In the genomic region with DNA sequence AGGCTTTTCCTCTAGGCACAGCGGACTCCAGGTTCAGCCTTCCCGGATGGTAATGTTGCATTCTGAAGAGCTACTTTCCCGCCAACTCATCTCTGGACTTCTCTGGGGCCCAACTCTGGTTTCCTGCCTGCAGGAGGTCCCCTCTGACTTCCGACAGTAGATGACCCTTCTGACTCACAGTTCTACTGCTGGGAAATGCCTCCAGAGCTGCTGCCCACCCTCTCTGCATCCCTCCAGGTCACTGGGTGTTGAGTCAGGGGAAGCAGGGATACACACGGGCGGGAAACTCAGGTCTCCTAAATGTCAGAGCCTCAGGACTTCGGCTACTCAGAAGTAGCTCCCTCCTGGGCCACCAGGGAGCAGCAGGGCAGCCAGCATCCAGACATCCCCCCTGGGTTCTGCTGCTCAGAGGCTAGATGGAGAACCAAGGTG, we compare ENCODE assay signal across 9 cellular contexts. TPM values are rescaled to one million over a fixed set of nuclear protein-coding genes. Genes with fewer than 3 reads are reported as not detected.
A peak's percentile ranks its signal among the peaks of the same experiment; 100 is the strongest.
DNase-seq lines count a peak whose midpoint lies in the region; ATAC-seq and TF ChIP-seq lines count a peak whose summit lies in the region.
"Had no signal": no experiment of that assay in that cellular context is flagged by ENCODE, and none has a peak within 500 bp of the region (broad histone marks: within the 10 kb centered on the region; RNA-seq: fewer than 3 reads in every experiment).

No MANE protein-coding gene starts in this region.

- intact Hi-C loops in Calu3 (cut with micrococcal nuclease; ENCODE audit: unreplicated experiment), result no loop called here

- CTCF ChIA-PET in Calu3 (lab: Charles Lee), result interaction anchor here (0.8 to 2.3 kb wide), 4 partner anchors 9 to 53 kb away, joined by 4 to 7 read pairs (median 4); no protein-coding TSS in a partner anchor

- H3K4me1 Mint-ChIP-seq in Calu3 (ENCODE audit: low read depth, unreplicated experiment), result peaks cover 24% of the 10 kb centered on the region

- H3K36me3 Mint-ChIP-seq in Calu3 (ENCODE audit: insufficient read depth, unreplicated experiment), result peaks cover 10% of the 10 kb centered on the region

- H3K4me3 Mint-ChIP-seq in Calu3 (ENCODE audit: low read depth, unreplicated experiment), result no peak overlapping the region

- no TSS peak for BruUV-seq in Calu3 (replicated peaks; lab: Mats Ljungman, UMichigan)

- H3K9me3 Mint-ChIP-seq in Calu3 (ENCODE audit: low read depth, unreplicated experiment), result no peaks in the 10 kb centered on the region

- DNase-seq in Calu3 (peak; percentile 37), H7 (peak; percentile 78), SK-N-DZ (ENCODE audit: low spot score) (peak; percentile 35), iPS-NIHi7 (ENCODE audit: extremely low spot score) (peak; percentile 84), NCI-H146 (lab: John Stamatoyannopoulos, UW) (no peak), left lobe of liver (ENCODE audit: low spot score) (no peak)

- peaks cover 14% of the 10 kb centered on the region for H3K27me3 Mint-ChIP-seq in Calu3 (ENCODE audit: unreplicated experiment)

- no peak overlapping the region for H3K27ac Mint-ChIP-seq in Calu3 (ENCODE audit: unreplicated experiment)

- peaks cover 10% of the 10 kb centered on the region; the same call in 1 of the 2 replicates for H3K27me3 ChIP-seq in H7 (ENCODE audit: control insufficient read depth, insufficient read depth, low read length)

- TF ChIP-seq CTCF in Calu3 (IDR thresholded peaks at IDR 0.05; ENCODE audit: unreplicated experiment), result no peak

- H3K4me3 ChIP-seq in H7 (ENCODE audit: insufficient read depth, low read depth, low read length), result no peak overlapping the region
- H3K4me3 ChIP-seq: lung had no signal

- peaks cover 3% of the 10 kb centered on the region; the same call in 1 of the 2 replicates for H3K36me3 ChIP-seq in H7 (replicated peaks; ENCODE audit: control insufficient read depth, insufficient read depth, low read length)

- no peak for ATAC-seq in GM18867 (IDR thresholded peaks at IDR 0.05; ENCODE audit: unreplicated experiment)
- no peak for ATAC-seq in left lobe of liver
- ATAC-seq in HG03025 (IDR thresholded peaks at IDR 0.05; ENCODE audit: low FRiP score, unreplicated experiment), result no peak

RNA-seq across cellular contexts. Expression of gene KIF21B, which starts 2.1 kb away (rescaled TPM):
- 5.9 and 6.7 TPM in 2 replicates for total RNA-seq in Calu3 (2022)
- 12.7 and 14.1 TPM in 2 replicates for total RNA-seq in H7 (2014; rRNA removed; shearing (Covaris generic))
- 5.3 and 6.0 TPM in 2 replicates for polyA plus RNA-seq in SK-N-DZ (2014; cell fraction: cytosol; rRNA removed)
- 7.1 and 12.0 TPM in 2 replicates for polyA plus RNA-seq in SK-N-DZ (2014; cell fraction: nucleus; rRNA removed)
- total RNA-seq in left lobe of liver, result 0.93 TPM

Comparison
In these comparisons a context has a peak if more than half of its experiments do, and no peak if none do; other contexts are left out.
1. DNase-seq: peak in Calu3 (single experiment), H7 (single experiment), SK-N-DZ (single experiment) and iPS-NIHi7 (single experiment); none in NCI-H146 (single experiment) and left lobe of liver (single experiment).